ENCODE assay signal across 35 cellular contexts in the genomic region with DNA sequence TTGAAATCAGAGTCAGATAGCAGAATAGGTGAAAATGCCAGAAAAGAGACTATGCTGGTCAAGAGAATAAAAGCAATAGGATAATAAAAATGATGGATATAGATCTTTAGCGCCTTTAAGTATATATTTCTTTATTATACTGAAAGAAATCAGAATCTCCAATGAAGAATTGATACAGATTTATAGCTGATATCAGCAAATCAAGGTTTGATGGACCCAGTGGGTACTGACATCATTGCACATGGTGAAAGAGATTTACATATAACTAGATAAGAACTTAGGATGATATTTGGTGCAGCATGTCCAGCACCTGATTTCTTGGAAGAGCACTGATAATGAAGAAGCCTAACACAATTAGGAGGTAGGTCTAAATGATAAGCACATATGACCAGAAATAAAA. TPM values are rescaled to one million over a fixed set of nuclear protein-coding genes. Genes with fewer than 3 reads are reported as not detected.
"Had no signal": no experiment of that assay in that cellular context is flagged by ENCODE, and none has a peak within 500 bp of the region (broad histone marks: within the 10 kb centered on the region; RNA-seq: fewer than 3 reads in every experiment).

No MANE protein-coding gene starts in this region.

- DNase-seq: activated effector memory CD4-positive, alpha-beta T cell treated with anti-CD3 and anti-CD28 coated beads, Interleukin-2, amount 50 U/mL, for 16 hours; activated effector memory CD4-positive, alpha-beta T cell treated with Interleukin-2 at 50 U/mL for 16 hours; activated gamma-delta T cell; activated gamma-delta T cell treated with Interleukin-2 at 50 U/mL for 16 hours; activated naive CD4-positive, alpha-beta T cell; activated naive CD4-positive, alpha-beta T cell treated with anti-CD3 and anti-CD28 coated beads for 36 hours; activated naive CD4-positive, alpha-beta T cell treated with anti-CD3 and anti-CD28 coated beads, Interleukin-2, amount 10 ng/mL, durations not matched to agents 7 days and 5 days; activated naive CD4-positive, alpha-beta T cell treated with anti-CD3 and anti-CD28 coated beads, Interleukin-2, amount 50 U/mL, for 16 hours; activated naive CD4-positive, alpha-beta T cell treated with Interleukin-2 at 50 U/mL for 16 hours; activated naive CD8-positive, alpha-beta T cell treated with anti-CD3 and anti-CD28 coated beads for 36 hours; activated naive CD8-positive, alpha-beta T cell treated with anti-CD3 and anti-CD28 coated beads, Interleukin-2, amount 10 ng/mL, durations not matched to agents 7 days and 5 days; activated naive CD8-positive, alpha-beta T cell treated with anti-CD3 and anti-CD28 coated beads, Interleukin-2, amount 50 U/mL, for 24 hours; activated T-cell treated with anti-CD3 and anti-CD28 coated beads, Interleukin-2, amount 50 U/mL, for 24 hours; activated T-cell treated with anti-CD3 and anti-CD28 coated beads, Interleukin-2, amount 50 U/mL, for 4 hours; activated T-cell treated with anti-CD3 and anti-CD28 coated beads, Interleukin-2, amount 50 U/mL, for 48 hours; activated T-cell treated with anti-CD3 and anti-CD28 coated beads, Interleukin-2, amount 50 U/mL, for 72 hours; adrenal gland; amniotic stem cell; amygdala; anterior cingulate cortex; aorta; body of pancreas; brain microvascular endothelial cell; caudate nucleus; central memory CD4-positive, alpha-beta T cell; cerebellar nuclear complex had no signal

- H3K4me3 ChIP-seq: adrenal gland, ascending aorta, body of pancreas, breast epithelium, cardiac muscle cell had no signal

- ATAC-seq: activated naive CD4-positive, alpha-beta T cell treated with anti-CD3 and anti-CD28 coated beads, Interleukin-2, amount 50 U/mL, for 72 hours; activated naive CD8-positive, alpha-beta T cell treated with anti-CD3 and anti-CD28 coated beads, Interleukin-2, amount 50 U/mL, for 24 hours; activated T-cell treated with anti-CD3 and anti-CD28 coated beads, Interleukin-2, amount 50 U/mL, for 4 hours; activated T-cell treated with anti-CD3 and anti-CD28 coated beads, Interleukin-2, amount 50 U/mL, for 72 hours; activated T-helper 17 cell treated with anti-CD3 and anti-CD28 coated beads, Interleukin-2, amount 50 U/mL, for 72 hours; body of pancreas had no signal

- H3K9me3 ChIP-seq: adrenal gland, ascending aorta, body of pancreas, breast epithelium had no signal

- FAIRE-seq: astrocyte, bronchial epithelial cell had no signal

- H3K27ac ChIP-seq: adrenal gland, ascending aorta, body of pancreas, brain microvascular endothelial cell, breast epithelium, cardiac muscle cell had no signal

- H3K4me1 ChIP-seq: adrenal gland, ascending aorta, body of pancreas, breast epithelium had no signal

- H3K36me3 ChIP-seq: adrenal gland, ascending aorta, brain microvascular endothelial cell, breast epithelium, cardiac muscle cell had no signal

- H3K27me3 ChIP-seq: adrenal gland, ascending aorta, body of pancreas, brain microvascular endothelial cell, breast epithelium, cardiac muscle cell had no signal

RNA-seq across cellular contexts. Expression of a gene that starts 18.2 kb away (rescaled TPM):
- total RNA-seq: activated naive CD4-positive, alpha-beta T cell treated with anti-CD3 and anti-CD28 coated beads for 36 hours; activated naive CD4-positive, alpha-beta T cell treated with anti-CD3 and anti-CD28 coated beads, Interleukin-2, amount 50 U/mL, for 72 hours; activated T-cell treated with anti-CD3 and anti-CD28 coated beads, Interleukin-2, amount 50 U/mL, for 4 hours; activated T-cell treated with anti-CD3 and anti-CD28 coated beads, Interleukin-2, amount 50 U/mL, for 72 hours; activated T-helper 1 cell treated with anti-CD3 and anti-CD28 coated beads, Interleukin-12 subunit alpha, Interleukin-12 subunit beta, Interleukin-2, Interleukin-4 antibody, amounts not matched to agents 30 ng/mL and 10 ng/mL and 1 ng/mL, durations not matched to agents 14 hours and 24 hours and 36 hours; activated T-helper 17 cell treated with anti-CD3 and anti-CD28 coated beads, Interleukin-2, amount 50 U/mL, for 72 hours; activated T-helper 2 cell treated with anti-CD3 and anti-CD28 coated beads, Interferon-gamma antibody, Interleukin-2, Interleukin-4, amounts not matched to agents 10 μg/mL and 5 μg/mL and 100 μg/mL, durations not matched to agents 14 hours and 24 hours and 36 hours had no signal
- polyA plus RNA-seq: aorta had no signal
